In genomic region chr19:2628597-2628996, GRCh38 we compare ENCODE assay signal across 17 cellular contexts.
A peak's percentile ranks its signal among the peaks of the same experiment; 100 is the strongest.
DNase-seq lines count a peak whose midpoint lies in the region; ATAC-seq and TF ChIP-seq lines count a peak whose summit lies in the region.
"Had no signal": no experiment of that assay in that cellular context is flagged by ENCODE, and none has a peak within 500 bp of the region (broad histone marks: within the 10 kb centered on the region; RNA-seq: fewer than 3 reads in every experiment).

No MANE protein-coding gene starts in this region.

- no peaks in the 10 kb centered on the region for H3K79me2 ChIP-seq in PC-3 (ENCODE audit: low read length)

- H3K9me2 ChIP-seq in PC-3 (replicated peaks; ENCODE audit: low read length): no peaks in the 10 kb centered on the region

- H3K9me3 ChIP-seq in CD4-positive, CD25-positive, alpha-beta regulatory T cell (ENCODE audit: control insufficient read depth in 2 of 2, low read length in 2 of 2): peaks cover 0 to 5% of the 10 kb centered on the region in 2 experiments
- H3K9me3 ChIP-seq in PC-3 (ENCODE audit: low read length): no peaks in the 10 kb centered on the region
- H3K9me3 ChIP-seq in esophagus squamous epithelium: peaks cover 0 to 14% (median 8%) of the 10 kb centered on the region in 3 donors
- H3K9me3 ChIP-seq: adrenal gland had no signal

- no peaks in the 10 kb centered on the region for H3K36me3 ChIP-seq in CD4-positive, CD25-positive, alpha-beta regulatory T cell (ENCODE audit: control insufficient read depth, insufficient read depth, low read length)
- no peaks in the 10 kb centered on the region for H3K36me3 ChIP-seq in PC-3 (ENCODE audit: low read depth, low read length)
- no peaks in the 10 kb centered on the region for H3K36me3 ChIP-seq in esophagus squamous epithelium
- H3K36me3 ChIP-seq: adrenal gland had no signal

- TF ChIP-seq CTCF in PC-3 (conservative IDR thresholded peaks at IDR 0.05; ENCODE audit: low read depth, low read length): no peak
- no peak for TF ChIP-seq CTCF in esophagus squamous epithelium (IDR thresholded peaks at IDR 0.05)
- no peak for TF ChIP-seq CTCF in GM10248 (IDR thresholded peaks at IDR 0.05; ENCODE audit: control extremely low read depth, extremely low read depth, low read depth, missing control alignments)

- H3K27ac ChIP-seq in CD4-positive, CD25-positive, alpha-beta regulatory T cell (ENCODE audit: insufficient read depth, low read length, poor library complexity, severe bottlenecking): no peak overlapping the region
- peak overlapping the region; percentile 92; the same call in 1 of the 2 replicates for H3K27ac ChIP-seq in PC-3 (ENCODE audit: low read length)
- H3K27ac ChIP-seq in esophagus squamous epithelium: peak overlapping the region in 3 of 4 donors; percentile 82 to 93 (median 87)
- H3K27ac ChIP-seq: SK-N-MC had no signal

- H3K9me3 Mint-ChIP-seq in CD4-positive, CD25-positive, alpha-beta regulatory T cell: peaks cover 0 to 8% (median 2%) of the 10 kb centered on the region in 7 donors
- H3K9me3 Mint-ChIP-seq in stimulated activated naive B cell treated with anti-CD40 and anti-IgM and Interleukin-4, amounts not matched to agents 10 μg/mL and 1 μg/mL and 100 μg/mL, for 72 hours: no peaks in the 10 kb centered on the region

- H3K4me3 Mint-ChIP-seq in CD4-positive, CD25-positive, alpha-beta regulatory T cell: no peak overlapping the region
- peak overlapping the region in 1 of 2 donors; percentile 43 for H3K4me3 Mint-ChIP-seq in stimulated activated naive B cell treated with anti-CD40 and anti-IgM and Interleukin-4, amounts not matched to agents 10 μg/mL and 1 μg/mL and 100 μg/mL, for 72 hours
- H3K4me3 Mint-ChIP-seq: activated CD8-positive, alpha-beta T cell treated with anti-CD3 and anti-CD28 coated beads for 36 hours had no signal

- CTCF ChIA-PET in PC-3 (lab: Charles Lee): no interaction called here
- CTCF ChIA-PET in GM10248 (lab: Yijun Ruan, JAX): interaction anchor here (1.3 to 13.4 kb wide), 5 partner anchors 8 to 161 kb away, joined by 3 to 109 read pairs (median 12); no protein-coding TSS in a partner anchor

- H3K4me1 ChIP-seq in CD4-positive, CD25-positive, alpha-beta regulatory T cell (ENCODE audit: control insufficient read depth, insufficient read depth, low read length, poor library complexity, severe bottlenecking): peaks cover 27% of the 10 kb centered on the region
- H3K4me1 ChIP-seq in PC-3 (ENCODE audit: insufficient read depth, low read length) (peaks cover 25% of the 10 kb centered on the region), esophagus squamous epithelium (peaks cover 13 to 55% (median 26%) of the 10 kb centered on the region in 3 donors)

- H3K36me3 Mint-ChIP-seq in CD4-positive, CD25-positive, alpha-beta regulatory T cell: peaks cover 4% of the 10 kb centered on the region
- peaks cover 25 to 36% of the 10 kb centered on the region in 2 donors for H3K36me3 Mint-ChIP-seq in stimulated activated naive B cell treated with anti-CD40 and anti-IgM and Interleukin-4, amounts not matched to agents 10 μg/mL and 1 μg/mL and 100 μg/mL, for 72 hours

- H3F3A ChIP-seq in PC-3 (ENCODE audit: low read length, unreplicated experiment): no peaks in the 10 kb centered on the region

- peak overlapping the region in 2 of 3 donors; percentile 90 to 95 for H3K27ac Mint-ChIP-seq in CD4-positive, CD25-positive, alpha-beta regulatory T cell
- peak overlapping the region; percentile 72 for H3K27ac Mint-ChIP-seq in stimulated activated naive B cell treated with anti-CD40 and anti-IgM and Interleukin-4, amounts not matched to agents 10 μg/mL and 1 μg/mL and 100 μg/mL, for 72 hours
- H3K27ac Mint-ChIP-seq: activated CD8-positive, alpha-beta T cell treated with anti-CD3 and anti-CD28 coated beads for 36 hours; progenitor cell of endocrine pancreas had no signal

- no peaks in the 10 kb centered on the region for H3K27me3 ChIP-seq in CD4-positive, CD25-positive, alpha-beta regulatory T cell (ENCODE audit: control insufficient read depth, insufficient read depth, low read length)
- H3K27me3 ChIP-seq in PC-3 (ENCODE audit: low read length): no peaks in the 10 kb centered on the region
- no peaks in the 10 kb centered on the region for H3K27me3 ChIP-seq in esophagus squamous epithelium
- H3K27me3 ChIP-seq: adrenal gland had no signal

- no peak overlapping the region for H3K4me2 ChIP-seq in PC-3 (ENCODE audit: low read length)

- no peak for DNase-seq in CD4-positive, CD25-positive, alpha-beta regulatory T cell
- no peak for DNase-seq in PC-3
- DNase-seq in esophagus squamous epithelium (lab: John Stamatoyannopoulos, UW): no peak
- no peak for DNase-seq in stimulated activated naive B cell treated with anti-CD40 and anti-IgM and Interleukin-4, amounts not matched to agents 10 μg/mL and 1 μg/mL and 100 μg/mL, for 72 hours
- DNase-seq in GM10248 (ENCODE audit: extremely low spot score): no peak
- DNase-seq: activated CD8-positive, alpha-beta T cell treated with anti-CD3 and anti-CD28 coated beads for 36 hours; cerebellar nuclear complex; NCI-H1694 treated with DMSO at 0.1 percent for 48 hours; NCI-H510A treated with DMSO at 0.1 percent for 48 hours; stimulated activated naive CD4-positive, alpha-beta T cell had no signal

- peaks cover 7 to 55% (median 31%) of the 10 kb centered on the region in 4 donors for H3K4me1 Mint-ChIP-seq in CD4-positive, CD25-positive, alpha-beta regulatory T cell
- H3K4me1 Mint-ChIP-seq in stimulated activated naive B cell treated with anti-CD40 and anti-IgM and Interleukin-4, amounts not matched to agents 10 μg/mL and 1 μg/mL and 100 μg/mL, for 72 hours: peaks cover 62 to 96% of the 10 kb centered on the region in 2 donors

- intact Hi-C loops in PC-3 (cut with micrococcal nuclease) (no loop called here), esophagus squamous epithelium (cut with DNase I) (loop anchor here (10.0 kb wide), 1 partner anchor 344 kb away; the partner anchor contains the start of gene PEAK3)

- H3K4me3 ChIP-seq in CD4-positive, CD25-positive, alpha-beta regulatory T cell (ENCODE audit: low read depth, low read length): no peak overlapping the region
- H3K4me3 ChIP-seq in PC-3 (ENCODE audit: low read length) (no peak overlapping the region), esophagus squamous epithelium (no peak overlapping the region)
- H3K4me3 ChIP-seq: adrenal gland, SK-N-MC had no signal

- no peak overlapping the region for H3K9ac ChIP-seq in PC-3 (ENCODE audit: low read length)

- no peaks in the 10 kb centered on the region for H4K20me1 ChIP-seq in PC-3 (ENCODE audit: low read length)

- TF ChIP-seq POLR2A in esophagus squamous epithelium (IDR thresholded peaks at IDR 0.05) (no peak), GM18505 (IDR thresholded peaks at IDR 0.05; ENCODE audit: borderline replicate concordance, extremely low read depth, insufficient read depth, insufficient read length) (no peak)

- H2AFZ ChIP-seq in PC-3 (ENCODE audit: low read length): no peak overlapping the region

- WGBS in esophagus squamous epithelium, 2 donors: 83 to 94% methylated on average over 3 to 8 of the region's 8 CpGs

- no peak for ATAC-seq in CD4-positive, CD25-positive, alpha-beta regulatory T cell (ENCODE audit: low read depth in 2 of 2)
- ATAC-seq in PC-3 (no peak), GM21737 (IDR thresholded peaks at IDR 0.05; ENCODE audit: unreplicated experiment) (no peak), GM18505 (IDR thresholded peaks at IDR 0.05; ENCODE audit: unreplicated experiment) (no peak), GM19455 (IDR thresholded peaks at IDR 0.05; ENCODE audit: unreplicated experiment) (no peak)
- no peak for ATAC-seq in stimulated activated naive B cell treated with anti-CD40 and anti-IgM and Interleukin-4, amounts not matched to agents 10 μg/mL and 1 μg/mL and 100 μg/mL, for 72 hours (replicated peaks)
- ATAC-seq: left colon had no signal

- no peaks in the 10 kb centered on the region for H3K27me3 Mint-ChIP-seq in CD4-positive, CD25-positive, alpha-beta regulatory T cell
- no peaks in the 10 kb centered on the region for H3K27me3 Mint-ChIP-seq in stimulated activated naive B cell treated with anti-CD40 and anti-IgM and Interleukin-4, amounts not matched to agents 10 μg/mL and 1 μg/mL and 100 μg/mL, for 72 hours
- H3K27me3 Mint-ChIP-seq: activated CD8-positive, alpha-beta T cell treated with anti-CD3 and anti-CD28 coated beads for 36 hours; progenitor cell of endocrine pancreas had no signal

- POLR2A ChIA-PET in PC-3 (lab: Charles Lee; ENCODE audit: unreplicated experiment) (no interaction called here), GM10248 (lab: Yijun Ruan, JAX) (interaction anchor here (5.8 kb wide), 1 partner anchor 152 kb away, joined by 60 read pairs; the partner anchor contains the start of gene GADD45B)

- BruUV-seq in PC-3 (replicated peaks; lab: Mats Ljungman, UMichigan): no TSS peak
